Comparison of ENCODE assay signal across 11 cellular contexts in genomic region chr7:105131033-105131656, GRCh38.
A peak's percentile ranks its signal among the peaks of the same experiment; 100 is the strongest.
DNase-seq lines count a peak whose midpoint lies in the region; ATAC-seq and TF ChIP-seq lines count a peak whose summit lies in the region.
"Had no signal": no experiment of that assay in that cellular context is flagged by ENCODE, and none has a peak within 500 bp of the region (broad histone marks: within the 10 kb centered on the region; RNA-seq: fewer than 3 reads in every experiment).

No MANE protein-coding gene starts in this region.

- 0 out of 2 replicates have a peak overlapping the region, but pooled peaks have one; percentile 5 for H3K4me2 ChIP-seq in MM.1S (ENCODE audit: low read depth, low read length)

- H3K9ac ChIP-seq in MM.1S (ENCODE audit: low read length), result no peak overlapping the region

- H3K27me3 Mint-ChIP-seq in endothelial cell (ENCODE audit: unreplicated experiment), result peaks cover 7% of the 10 kb centered on the region
- H3K27me3 Mint-ChIP-seq: progenitor cell of endocrine pancreas had no signal

- H3K4me3 Mint-ChIP-seq in endothelial cell (ENCODE audit: unreplicated experiment), result no peak overlapping the region

- H3K9me2 ChIP-seq in MM.1S (replicated peaks; ENCODE audit: insufficient read depth, low read length), result no peaks in the 10 kb centered on the region

- no peak for TF ChIP-seq CTCF in MM.1S (IDR thresholded peaks at IDR 0.05; ENCODE audit: low read length)
- no peak for TF ChIP-seq CTCF in endothelial cell (IDR thresholded peaks at IDR 0.05; ENCODE audit: unreplicated experiment)

- H2AFZ ChIP-seq in MM.1S (ENCODE audit: low read length), result no peak overlapping the region

- H3K9me3 Mint-ChIP-seq in endothelial cell (ENCODE audit: unreplicated experiment), result no peaks in the 10 kb centered on the region

- DNase-seq in MM.1S, result peak; percentile 42
- DNase-seq in kidney tubule cell (ENCODE audit: low spot score), result peak; percentile 51
- no peak for DNase-seq in SHP77 treated with DMSO at 0.1 percent for 48 hours (lab: John Stamatoyannopoulos, UW)
- no peak for DNase-seq in H7
- no peak for DNase-seq in endothelial cell (ENCODE audit: low spot score)
- DNase-seq: activated CD8-positive, alpha-beta memory T cell treated with anti-CD3 and anti-CD28 coated beads for 24 hours; cerebellar nuclear complex had no signal

- no peak overlapping the region for H3K27ac Mint-ChIP-seq in endothelial cell (ENCODE audit: unreplicated experiment)

- peaks cover 37% of the 10 kb centered on the region for H3F3A ChIP-seq in MM.1S (ENCODE audit: insufficient read depth, low read length)

- H3K4me3 ChIP-seq in MM.1S (ENCODE audit: low read length), result no peak overlapping the region
- no peak overlapping the region for H3K4me3 ChIP-seq in H7 (ENCODE audit: insufficient read depth, low read depth, low read length)

- H3K27me3 ChIP-seq in MM.1S (replicated peaks; ENCODE audit: insufficient read depth, low read length) (no peaks in the 10 kb centered on the region), H7 (ENCODE audit: control insufficient read depth, insufficient read depth, low read length) (no peaks in the 10 kb centered on the region)

- H3K9me3 ChIP-seq in MM.1S (replicated peaks; ENCODE audit: insufficient read depth, low read length), result no peaks in the 10 kb centered on the region

- H3K27ac ChIP-seq in MM.1S (ENCODE audit: low read length), result peak overlapping the region; percentile 61; the same call in 1 of the 2 replicates

- H3K36me3 ChIP-seq in MM.1S (replicated peaks; ENCODE audit: insufficient read depth, low read length), result no peaks in the 10 kb centered on the region
- H3K36me3 ChIP-seq in H7 (replicated peaks; ENCODE audit: control insufficient read depth, insufficient read depth, low read length), result peaks cover 2% of the 10 kb centered on the region

- H3K79me2 ChIP-seq in MM.1S (ENCODE audit: low read length), result peaks cover 69% of the 10 kb centered on the region

- peak; percentile 74 for ATAC-seq in GM18502 (IDR thresholded peaks at IDR 0.05; ENCODE audit: poor library complexity, unreplicated experiment)
- peak; percentile 75 for ATAC-seq in GM21717 (IDR thresholded peaks at IDR 0.05; ENCODE audit: unreplicated experiment)
- ATAC-seq in GM21367 (IDR thresholded peaks at IDR 0.05; ENCODE audit: unreplicated experiment), result no peak

- peaks cover 67% of the 10 kb centered on the region for H3K4me1 ChIP-seq in MM.1S (ENCODE audit: low read length)

- H3K36me3 Mint-ChIP-seq in endothelial cell (ENCODE audit: low read depth, unreplicated experiment), result peaks cover 21% of the 10 kb centered on the region

- H3K4me1 Mint-ChIP-seq in endothelial cell (ENCODE audit: unreplicated experiment), result peaks cover 16% of the 10 kb centered on the region

- H4K20me1 ChIP-seq in MM.1S (ENCODE audit: insufficient read depth, low read length), result no peaks in the 10 kb centered on the region

Comparison
In these comparisons a context has a peak if more than half of its experiments do, and no peak if none do; other contexts are left out.
1. DNase-seq: peak in MM.1S (single experiment) and kidney tubule cell (single experiment); none in SHP77 treated with DMSO at 0.1 percent for 48 hours (single experiment), H7 (single experiment) and endothelial cell (single experiment).